12 cellular contexts compared by ENCODE assay signal in genomic region chr1:116115476-116115875, GRCh38. TPM values are rescaled to one million over a fixed set of nuclear protein-coding genes. Genes with fewer than 3 reads are reported as not detected.
DNase-seq lines count a peak whose midpoint lies in the region; ATAC-seq and TF ChIP-seq lines count a peak whose summit lies in the region.
"Had no signal": no experiment of that assay in that cellular context is flagged by ENCODE, and none has a peak within 500 bp of the region (broad histone marks: within the 10 kb centered on the region; RNA-seq: fewer than 3 reads in every experiment).

No MANE protein-coding gene starts in this region.

- intact Hi-C loops in lower leg skin (cut with DNase I; ENCODE audit: low total_unique reads): no loop called here

- DNase-seq in AG20443 (ENCODE audit: low spot score): peak; percentile 83
- peak; percentile 88 for DNase-seq in M059J (ENCODE audit: low read depth)
- peak; percentile 86 for DNase-seq in dedifferentiated amniotic fluid mesenchymal stem cell (ENCODE audit: extremely low spot score)
- peak; percentile 99 for DNase-seq in kidney tubule cell (ENCODE audit: low spot score)
- no peak for DNase-seq in globus pallidus (ENCODE audit: low spot score)
- no peak for DNase-seq in lower leg skin (ENCODE audit: low spot score in 2 of 2)
- DNase-seq in GOT3 (lab: John Stamatoyannopoulos, UW): no peak
- DNase-seq: effector memory CD4-positive, alpha-beta T cell; NCI-H2081 treated with DMSO at 0.1 percent for 48 hours; nephron progenitor cell had no signal

- TF ChIP-seq CTCF in lower leg skin (IDR thresholded peaks at IDR 0.05): no peak

- 71 to 78% methylated on average over 2 of the region's 2 CpGs for WGBS in lower leg skin, 2 donors

- H3K4me3 ChIP-seq in lower leg skin (ENCODE audit: low read depth, poor library complexity, severe bottlenecking): no peak overlapping the region
- H3K4me3 ChIP-seq: HAP-1 had no signal

- ATAC-seq in GM21825 (IDR thresholded peaks at IDR 0.05; ENCODE audit: unreplicated experiment): no peak

- TF ChIP-seq POLR2A in lower leg skin (IDR thresholded peaks at IDR 0.05): no peak

RNA-seq across cellular contexts. Expression of gene MAB21L3, which starts 4.3 kb away (rescaled TPM):
- 0.10 TPM in 1 of 2 replicates, not detected in the other for total RNA-seq in M059J (2014; rRNA removed; shearing (Covaris generic))
- 10 to 100 TPM; 17.7 to 27.1 (median 23.4) TPM for total RNA-seq in lower leg skin

Comparison
In these comparisons a context has a peak if more than half of its experiments do, and no peak if none do; other contexts are left out.
1. DNase-seq: peak in AG20443 (single experiment), M059J (single experiment), dedifferentiated amniotic fluid mesenchymal stem cell (single experiment) and kidney tubule cell (single experiment); none in globus pallidus (single experiment), lower leg skin (0 of 2) and GOT3 (single experiment).
2. RNA of gene MAB21L3, which starts 4.3 kb away (total RNA-seq): 17.7 to 27.1 TPM in lower leg skin; 0.10 TPM in M059J; every median in the first group is over 10 times any median in the second.